Comparison of ENCODE assay signal across 8 cellular contexts in genomic region chrX:15686818-15687685, GRCh38. TPM values are rescaled to one million over a fixed set of nuclear protein-coding genes. Genes with fewer than 3 reads are reported as not detected.
DNase-seq lines count a peak whose midpoint lies in the region; ATAC-seq and TF ChIP-seq lines count a peak whose summit lies in the region.

No MANE protein-coding gene starts in this region.

- H3K36me3 ChIP-seq in tibial nerve: peaks cover 0 to 7% (median 0%) of the 10 kb centered on the region in 3 donors

- TF ChIP-seq CTCF in tibial nerve (IDR thresholded peaks at IDR 0.05): peak; percentile 56 to 78 (median 68)

- no peaks in the 10 kb centered on the region for H3K27me3 Mint-ChIP-seq in naive thymus-derived CD8-positive, alpha-beta T cell

- H3K27ac Mint-ChIP-seq in naive thymus-derived CD8-positive, alpha-beta T cell: peak overlapping the region in 5 of 10 donors; percentile 4 to 76 (median 33)

- no peak overlapping the region for H3K27ac ChIP-seq in tibial nerve

- DNase-seq in AG20443 (ENCODE audit: low spot score) (peak; percentile 50), NOMO-1 (lab: John Stamatoyannopoulos, UW; ENCODE audit: unreplicated experiment in 2 of 2) (peak; percentile 17 to 74), epidermal melanocyte (ENCODE audit: insufficient read length, low spot score) (peak; percentile 14), tibial nerve (ENCODE audit: low spot score in 2 of 2) (peak; percentile 16 to 68)
- DNase-seq in activated CD8-positive, alpha-beta memory T cell treated with anti-CD3 and anti-CD28 coated beads, Interleukin-2, amount 50 U/mL, for 4 hours: peak; percentile 58
- peak; percentile 12 to 77 (median 54) for DNase-seq in naive thymus-derived CD8-positive, alpha-beta T cell

- H3K4me1 ChIP-seq in tibial nerve: no peaks in the 10 kb centered on the region

- no peaks in the 10 kb centered on the region for H3K9me3 ChIP-seq in tibial nerve

- peaks cover 3 to 13% (median 6%) of the 10 kb centered on the region in 4 donors for H3K4me1 Mint-ChIP-seq in naive thymus-derived CD8-positive, alpha-beta T cell

- no peak overlapping the region for H3K4me3 Mint-ChIP-seq in naive thymus-derived CD8-positive, alpha-beta T cell

- 42 to 47% methylated on average over 6 of the region's 6 CpGs for WGBS in tibial nerve, 2 donors

- no peak for TF ChIP-seq POLR2A in tibial nerve (IDR thresholded peaks at IDR 0.05)

- peaks cover 5 to 28% (median 10%) of the 10 kb centered on the region in 3 donors for H3K36me3 Mint-ChIP-seq in naive thymus-derived CD8-positive, alpha-beta T cell

- POLR2A ChIA-PET in naive thymus-derived CD8-positive, alpha-beta T cell (lab: Charles Lee): interaction anchor here (1.0 to 1.3 kb wide), 2 partner anchors 59 to 103 kb away, joined by 3 to 4 read pairs; partner anchors contain the start of gene ZRSR2

- no peaks in the 10 kb centered on the region for H3K9me3 Mint-ChIP-seq in naive thymus-derived CD8-positive, alpha-beta T cell

- ATAC-seq in GM18873 (IDR thresholded peaks at IDR 0.05; ENCODE audit: low FRiP score, unreplicated experiment): peak; percentile 85
- ATAC-seq in HG03378 (IDR thresholded peaks at IDR 0.05; ENCODE audit: unreplicated experiment): peak; percentile 82
- ATAC-seq in naive thymus-derived CD8-positive, alpha-beta T cell: peak; percentile 86 to 91

- no peak for TF ChIP-seq EP300 in tibial nerve (IDR thresholded peaks at IDR 0.05)

- H3K27me3 ChIP-seq in tibial nerve: no peaks in the 10 kb centered on the region

- no peak overlapping the region for H3K4me3 ChIP-seq in tibial nerve

RNA-seq across cellular contexts. Expression of gene CLTRN, which starts 22.4 kb away (rescaled TPM):
- total RNA-seq in naive thymus-derived CD8-positive, alpha-beta T cell: 1 to 10 TPM in 1 of 2 experiments, under 1 TPM in 1; 0.68 to 1.1 TPM
- polyA plus RNA-seq in naive thymus-derived CD8-positive, alpha-beta T cell: under 1 TPM; 0.71 to 0.85 (median 0.83) TPM
- total RNA-seq in tibial nerve: 1 to 10 TPM in 2 of 4 donors, not detected in 2; 1.0 to 1.1 TPM

RNA-seq across cellular contexts. Expression of gene CA5B, which starts 51.0 kb away (rescaled TPM):
- 10 to 100 TPM; 37.3 to 41.2 TPM for total RNA-seq in naive thymus-derived CD8-positive, alpha-beta T cell
- 10 to 100 TPM; 44.2 to 69.4 (median 62.1) TPM for polyA plus RNA-seq in naive thymus-derived CD8-positive, alpha-beta T cell
- total RNA-seq in tibial nerve: 10 to 100 TPM in 3 of 4 donors, 1 to 10 TPM in 1; 9.6 to 17.6 (median 12.5) TPM
